8 cellular contexts compared by ENCODE assay signal in genomic region chr11:88357323-88358039, GRCh38. TPM values are rescaled to one million over a fixed set of nuclear protein-coding genes. Genes with fewer than 3 reads are reported as not detected.
DNase-seq lines count a peak whose midpoint lies in the region; ATAC-seq, FAIRE-seq and TF ChIP-seq lines count a peak whose summit lies in the region.

No MANE protein-coding gene starts in this region.

- DNase-seq in GM12864 (ENCODE audit: low read depth) = peak; percentile 74
- DNase-seq in astrocyte (ENCODE audit: low read depth) = peak; percentile 52
- DNase-seq in type B pancreatic cell (ENCODE audit: extremely low spot score, unreplicated experiment) = no peak
- no peak for DNase-seq in HT-29 (ENCODE audit: low spot score)
- no peak for DNase-seq in LoVo (ENCODE audit: low spot score)
- no peak for DNase-seq in NAMALWA (ENCODE audit: low spot score)

- no peak overlapping the region for H3K4me3 Mint-ChIP-seq in astrocyte (ENCODE audit: unreplicated experiment)
- H3K4me3 Mint-ChIP-seq in type B pancreatic cell = no peak overlapping the region

- H3K27me3 ChIP-seq in astrocyte (ENCODE audit: insufficient read depth, low read length) = no peaks in the 10 kb centered on the region

- no peaks in the 10 kb centered on the region for H3K36me3 ChIP-seq in astrocyte (ENCODE audit: insufficient read depth, low read length)

- H3K9me3 Mint-ChIP-seq in astrocyte (ENCODE audit: unreplicated experiment) (no peaks in the 10 kb centered on the region), type B pancreatic cell (no peaks in the 10 kb centered on the region)

- no peaks in the 10 kb centered on the region for H3K79me2 ChIP-seq in astrocyte (ENCODE audit: insufficient read depth, low read length)

- ATAC-seq in GM19468 (IDR thresholded peaks at IDR 0.05; ENCODE audit: extremely low read depth, unreplicated experiment) (peak; percentile 26), HG03439 (IDR thresholded peaks at IDR 0.05; ENCODE audit: unreplicated experiment) (peak; percentile 68)

- FAIRE-seq in astrocyte (lab: Jason Lieb, UNC) = peak; percentile 9

- H3K9ac ChIP-seq in astrocyte (ENCODE audit: low read length) = no peak overlapping the region

- peak overlapping the region; percentile 2 for H3K4me2 ChIP-seq in astrocyte (ENCODE audit: low read length)

- H3K4me1 ChIP-seq in astrocyte (ENCODE audit: insufficient read depth, low read length) = no peaks in the 10 kb centered on the region

- H3K4me3 ChIP-seq in GM12864 (ENCODE audit: low read depth, low read length) (no peak overlapping the region; the same call in 1 of the 2 replicates), astrocyte (ENCODE audit: insufficient read depth, low read depth, low read length) (no peak overlapping the region)

- no peak for TF ChIP-seq CTCF in GM12864 (IDR thresholded peaks at IDR 0.05; ENCODE audit: low read depth, low read length, missing control alignments)
- TF ChIP-seq CTCF in astrocyte (IDR thresholded peaks at IDR 0.05; ENCODE audit: insufficient read depth, low read depth, low read length) = no peak
- no peak for TF ChIP-seq CTCF in type B pancreatic cell (conservative IDR thresholded peaks at IDR 0.05)

- no peaks in the 10 kb centered on the region for H4K20me1 ChIP-seq in astrocyte (ENCODE audit: insufficient read depth, low read length)

- no peak overlapping the region for H2AFZ ChIP-seq in astrocyte (ENCODE audit: low read depth, low read length)

- no peak overlapping the region for H3K27ac ChIP-seq in astrocyte (ENCODE audit: low read depth, low read length)

- peaks cover 10% of the 10 kb centered on the region for H3K4me1 Mint-ChIP-seq in astrocyte (ENCODE audit: low read depth, unreplicated experiment)
- peaks cover 5% of the 10 kb centered on the region for H3K4me1 Mint-ChIP-seq in type B pancreatic cell (ENCODE audit: unreplicated experiment)

- peak overlapping the region; percentile 21 for H3K27ac Mint-ChIP-seq in astrocyte (ENCODE audit: unreplicated experiment)
- H3K27ac Mint-ChIP-seq in type B pancreatic cell = peak overlapping the region; percentile 54

- H3K36me3 Mint-ChIP-seq in astrocyte (ENCODE audit: low read depth, unreplicated experiment) = no peaks in the 10 kb centered on the region
- H3K36me3 Mint-ChIP-seq in type B pancreatic cell = no peaks in the 10 kb centered on the region

- H3K27me3 Mint-ChIP-seq in astrocyte (ENCODE audit: low read depth, unreplicated experiment) = no peaks in the 10 kb centered on the region
- H3K27me3 Mint-ChIP-seq in type B pancreatic cell = no peaks in the 10 kb centered on the region

- no peaks in the 10 kb centered on the region for H3K9me3 ChIP-seq in astrocyte (ENCODE audit: insufficient read depth, low read depth, low read length)

RNA-seq across cellular contexts. Expression of gene CTSC, which starts 19.9 kb away (rescaled TPM):
- 160 and 195 TPM in 2 replicates for total RNA-seq in astrocyte
- total RNA-seq in type B pancreatic cell (ENCODE audit: low replicate concordance) = 155 and 215 TPM in 2 replicates
- 91.1 and 93.5 TPM in 2 replicates for total RNA-seq in HT-29 (2014; rRNA removed; shearing (Covaris generic))

Comparison
In these comparisons a context has a peak if more than half of its experiments do, and no peak if none do; other contexts are left out.
1. DNase-seq: peak in GM12864 (single experiment) and astrocyte (single experiment); none in type B pancreatic cell (single experiment), HT-29 (single experiment), LoVo (single experiment) and NAMALWA (single experiment).